16 cellular contexts compared by ENCODE assay signal in the genomic region with DNA sequence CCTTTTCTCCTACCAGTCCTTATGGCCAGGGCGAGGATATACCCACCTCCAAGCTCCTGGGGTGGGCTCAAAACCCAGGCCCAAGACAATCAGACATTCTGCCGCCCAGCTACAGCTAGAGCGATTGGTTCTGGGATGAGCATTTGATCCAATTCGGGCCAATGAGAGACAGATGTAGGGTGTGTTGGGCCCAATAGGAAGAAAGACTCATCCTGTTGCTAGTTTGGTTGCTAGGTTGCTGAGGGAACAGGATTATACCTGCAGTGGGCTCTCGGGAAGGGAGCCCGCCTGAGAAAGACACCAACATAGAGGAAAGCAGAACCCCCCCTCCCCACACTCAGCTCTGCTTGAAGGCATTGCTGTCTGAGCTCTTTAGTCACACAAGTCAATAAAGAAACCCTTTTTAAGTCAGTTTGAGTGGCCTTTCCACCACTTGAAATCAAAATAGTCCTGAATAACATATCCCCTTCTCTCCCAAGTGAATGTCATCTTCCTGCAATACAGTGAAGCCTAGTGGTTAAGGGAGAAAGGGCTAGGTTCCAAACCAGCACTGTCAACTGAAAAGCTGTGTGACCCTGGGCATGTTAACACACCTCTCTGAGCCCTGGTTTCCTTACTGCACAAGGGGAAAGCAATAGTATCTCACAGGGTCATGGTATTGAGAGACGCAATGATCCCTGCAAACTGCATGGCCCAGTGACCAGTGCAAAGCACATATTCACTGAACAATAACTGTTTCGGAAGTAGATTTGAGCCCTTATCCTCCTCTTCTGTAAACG. TPM values are rescaled to one million over a fixed set of nuclear protein-coding genes. Genes with fewer than 3 reads are reported as not detected.
DNase-seq lines count a peak whose midpoint lies in the region; ATAC-seq and TF ChIP-seq lines count a peak whose summit lies in the region.
"Had no signal": no experiment of that assay in that cellular context is flagged by ENCODE, and none has a peak within 500 bp of the region (broad histone marks: within the 10 kb centered on the region; RNA-seq: fewer than 3 reads in every experiment).

No MANE protein-coding gene starts in this region.

- peaks cover 18% of the 10 kb centered on the region for H3K36me3 ChIP-seq in Panc1 (ENCODE audit: control insufficient read depth, insufficient read depth, low read length)
- peaks cover 18% of the 10 kb centered on the region for H3K36me3 ChIP-seq in fibroblast of lung (ENCODE audit: control insufficient read depth, insufficient read depth, low read length)
- H3K36me3 ChIP-seq in skeletal muscle satellite cell (ENCODE audit: insufficient read depth, low read length), result peaks cover 61% of the 10 kb centered on the region
- H3K36me3 ChIP-seq in trophoblast cell (ENCODE audit: control insufficient read depth in 1 of 2, insufficient read depth in 2 of 2, low read length in 2 of 2), result peaks cover 43 to 44% of the 10 kb centered on the region in 2 experiments

- H3K4me2 ChIP-seq in fibroblast of lung (ENCODE audit: extremely low read depth, insufficient read depth, low read length) (no peak overlapping the region), skeletal muscle satellite cell (ENCODE audit: low read length) (peak overlapping the region; percentile 68), trophoblast cell (ENCODE audit: low read length) (no peak overlapping the region)

- no peak overlapping the region for H3K4me3 Mint-ChIP-seq in CD4-positive, alpha-beta T cell
- H3K4me3 Mint-ChIP-seq: activated T-cell treated with anti-CD3 and anti-CD28 coated beads, Interleukin-2, amount 50 U/mL, for 4 hours; naive thymus-derived CD8-positive, alpha-beta T cell had no signal

- H3K79me2 ChIP-seq in fibroblast of lung (ENCODE audit: control insufficient read depth, insufficient read depth, low read length), result peaks cover 88% of the 10 kb centered on the region
- no peaks in the 10 kb centered on the region for H3K79me2 ChIP-seq in trophoblast cell (ENCODE audit: control insufficient read depth, insufficient read depth, low read length, poor library complexity)

- H3K4ac ChIP-seq in trophoblast cell (ENCODE audit: low read depth, low read length), result no peak overlapping the region

- H3K27me3 ChIP-seq in CD4-positive, alpha-beta T cell (ENCODE audit: control insufficient read depth, insufficient read depth, low read length), result no peaks in the 10 kb centered on the region
- H3K27me3 ChIP-seq in Panc1 (ENCODE audit: control insufficient read depth, insufficient read depth, low read length), result no peaks in the 10 kb centered on the region
- no peaks in the 10 kb centered on the region for H3K27me3 ChIP-seq in fibroblast of lung (ENCODE audit: control insufficient read depth, insufficient read depth, low read length)
- no peaks in the 10 kb centered on the region for H3K27me3 ChIP-seq in skeletal muscle satellite cell (ENCODE audit: control insufficient read depth, insufficient read depth, low read length)
- H3K27me3 ChIP-seq in trophoblast cell (ENCODE audit: insufficient read depth, low read length), result no peaks in the 10 kb centered on the region
- H3K27me3 ChIP-seq: BLaER1 treated with 17β-estradiol and CSF1 and Interleukin-3, amounts not matched to agents 10 nM and 100 nM had no signal

- POLR2A ChIA-PET in CD4-positive, alpha-beta T cell (lab: Charles Lee), result no interaction called here
- POLR2A ChIA-PET in Panc1 (lab: Charles Lee), result no interaction called here

- in situ Hi-C loops in Panc1 (cut with HindIII; ENCODE audit: low pct_unique_long_range_greater_than_20kb, low sequenced_read_pairs), result no loop called here

- H3K9me3 Mint-ChIP-seq in CD4-positive, alpha-beta T cell, result no peaks in the 10 kb centered on the region
- H3K9me3 Mint-ChIP-seq: activated T-cell treated with anti-CD3 and anti-CD28 coated beads, Interleukin-2, amount 50 U/mL, for 4 hours; naive thymus-derived CD8-positive, alpha-beta T cell had no signal

- H3K4me3 ChIP-seq in Panc1 (ENCODE audit: low read depth in 2 of 2, low read length in 2 of 2) (no peak overlapping the region), fibroblast of lung (replicated peaks in 1 of 4; ENCODE audit: control extremely low read depth in 1 of 4, insufficient read depth in 1 of 4, low read depth in 3 of 4, low read length in 4 of 4) (no peak overlapping the region), skeletal muscle satellite cell (ENCODE audit: low read length) (peak overlapping the region; percentile 17), trophoblast cell (ENCODE audit: low read depth, low read length) (no peak overlapping the region)

- no peak overlapping the region for H2BK120ac ChIP-seq in trophoblast cell (ENCODE audit: insufficient read depth, low read length, poor library complexity)

- no peak overlapping the region for H2BK5ac ChIP-seq in trophoblast cell (ENCODE audit: low read depth, low read length, poor library complexity)

- ATAC-seq in CD4-positive, alpha-beta T cell (ENCODE audit: poor library complexity), result no peak
- ATAC-seq in Panc1, result no peak
- no peak for ATAC-seq in GM18868 (IDR thresholded peaks at IDR 0.05; ENCODE audit: unreplicated experiment)
- no peak for ATAC-seq in GM19397 (IDR thresholded peaks at IDR 0.05; ENCODE audit: unreplicated experiment)
- ATAC-seq: activated T-cell treated with anti-CD3 and anti-CD28 coated beads, Interleukin-2, amount 50 U/mL, for 4 hours; naive thymus-derived CD8-positive, alpha-beta T cell had no signal

- H3K9me3 ChIP-seq in CD4-positive, alpha-beta T cell (ENCODE audit: control insufficient read depth, low read length), result no peaks in the 10 kb centered on the region
- no peaks in the 10 kb centered on the region for H3K9me3 ChIP-seq in Panc1 (ENCODE audit: control insufficient read depth, insufficient read depth, low read depth, low read length)
- H3K9me3 ChIP-seq in fibroblast of lung (ENCODE audit: control insufficient read depth, insufficient read depth, low read depth, low read length), result no peaks in the 10 kb centered on the region
- no peaks in the 10 kb centered on the region for H3K9me3 ChIP-seq in skeletal muscle satellite cell (replicated peaks; ENCODE audit: low read length)
- peaks cover 3% of the 10 kb centered on the region for H3K9me3 ChIP-seq in trophoblast cell (ENCODE audit: insufficient read depth, low read depth, low read length)
- H3K9me3 ChIP-seq: BLaER1 treated with 17β-estradiol and CSF1 and Interleukin-3, amounts not matched to agents 10 nM and 100 nM had no signal

- no peak overlapping the region for H4K91ac ChIP-seq in trophoblast cell (ENCODE audit: low read depth, low read length)

- H3K36me3 Mint-ChIP-seq in CD4-positive, alpha-beta T cell (ENCODE audit: low read depth), result peaks cover 60% of the 10 kb centered on the region

- intact Hi-C loops in CD4-positive, alpha-beta T cell (cut with DNase I, micrococcal nuclease), result no loop called here
- intact Hi-C loops in Panc1 (cut with micrococcal nuclease; ENCODE audit: unreplicated experiment), result no loop called here

- H3K18ac ChIP-seq in trophoblast cell (ENCODE audit: low read length), result no peak overlapping the region

- no peak overlapping the region for H2AK5ac ChIP-seq in trophoblast cell (ENCODE audit: low read length)

- no peak for TF ChIP-seq CTCF in CD4-positive, alpha-beta T cell (IDR thresholded peaks at IDR 0.05)
- TF ChIP-seq CTCF in Panc1 (IDR thresholded peaks at IDR 0.05) (no peak), fibroblast of lung (conservative IDR thresholded peaks at IDR 0.05 in 1 of 2, IDR thresholded peaks at IDR 0.05 in 1 of 2; ENCODE audit: low read depth in 1 of 2, low read length in 2 of 2) (no peak)

- H4K8ac ChIP-seq in trophoblast cell (ENCODE audit: low read depth, low read length), result no peak overlapping the region

- no peaks in the 10 kb centered on the region for H3K79me1 ChIP-seq in trophoblast cell (ENCODE audit: low read length)

- H2AFZ ChIP-seq in fibroblast of lung (ENCODE audit: low read length) (no peak overlapping the region), trophoblast cell (ENCODE audit: insufficient read depth, low read length, poor library complexity) (no peak overlapping the region)

- H3K27ac Mint-ChIP-seq in CD4-positive, alpha-beta T cell, result peak overlapping the region; percentile 73

- H4K20me1 ChIP-seq in fibroblast of lung (ENCODE audit: control insufficient read depth, extremely low read depth, insufficient read depth, low read length), result no peaks in the 10 kb centered on the region

- no peak for DNase-seq in CD4-positive, alpha-beta T cell
- DNase-seq in Panc1 (ENCODE audit: low read depth, low spot score) (no peak), fibroblast of lung (ENCODE audit: low read depth in 2 of 2) (no peak), trophoblast cell (no peak)
- no peak for DNase-seq in activated effector memory CD4-positive, alpha-beta T cell treated with Interleukin-2 at 50 U/mL for 16 hours
- DNase-seq: activated CD4-positive, alpha-beta T cell treated with anti-CD3 and anti-CD28 coated beads, Interleukin-2, amount 50 U/mL, for 1 hour; activated T-cell treated with anti-CD3 and anti-CD28 coated beads, Interleukin-2, amount 50 U/mL, for 4 hours; DMS79; naive thymus-derived CD8-positive, alpha-beta T cell; NCI-H187 treated with DMSO at 0.1 percent for 48 hours; NCI-H69; stimulated activated CD4-positive, alpha-beta T cell treated with anti-CD3 and anti-CD28 coated beads, Interleukin-4, amount 100 ng/mL, for 24 hours had no signal

- H3K14ac ChIP-seq in trophoblast cell (ENCODE audit: low read length), result no peak overlapping the region

- H2BK12ac ChIP-seq in trophoblast cell (ENCODE audit: low read length), result no peak overlapping the region

- no peak overlapping the region for H4K12ac ChIP-seq in trophoblast cell (ENCODE audit: low read depth, low read length)

- H3K23ac ChIP-seq in trophoblast cell (ENCODE audit: low read length), result no peak overlapping the region

- no CpG with 5 or more reads among the region's 9 CpGs for WGBS in trophoblast cell (ENCODE audit: extremely low coverage, insufficient coverage, insufficient read length)

- no peaks in the 10 kb centered on the region for H3K27me3 Mint-ChIP-seq in CD4-positive, alpha-beta T cell
- H3K27me3 Mint-ChIP-seq: naive thymus-derived CD8-positive, alpha-beta T cell had no signal

- BruUV-seq in Panc1 (replicated peaks; lab: Mats Ljungman, UMichigan), result no TSS peak

- peaks cover 56% of the 10 kb centered on the region for H3K4me1 Mint-ChIP-seq in CD4-positive, alpha-beta T cell (ENCODE audit: low read depth)

- no peak overlapping the region for H3K27ac ChIP-seq in CD4-positive, alpha-beta T cell (ENCODE audit: low read depth, low read length)
- H3K27ac ChIP-seq in Panc1 (ENCODE audit: low read length) (0 out of 2 replicates have a peak overlapping the region, but pooled peaks have one; percentile 40), fibroblast of lung (ENCODE audit: insufficient read depth, low read length) (peak overlapping the region; percentile 37), trophoblast cell (ENCODE audit: low read depth, low read length) (no peak overlapping the region)

- CTCF ChIA-PET in CD4-positive, alpha-beta T cell (lab: Charles Lee), result interaction anchor here (0.8 to 2.0 kb wide), 2 partner anchors 11 to 37 kb away, joined by 3 to 5 read pairs; partner anchors contain the start of gene CFAP58
- CTCF ChIA-PET in Panc1 (lab: Charles Lee), result no interaction called here

- H3K4me1 ChIP-seq in Panc1 (ENCODE audit: control insufficient read depth, insufficient read depth, low read length), result peaks cover 49% of the 10 kb centered on the region
- peaks cover 39% of the 10 kb centered on the region for H3K4me1 ChIP-seq in fibroblast of lung (ENCODE audit: control insufficient read depth, extremely low read depth, insufficient read depth, low read length)
- peaks cover 44% of the 10 kb centered on the region for H3K4me1 ChIP-seq in skeletal muscle satellite cell (ENCODE audit: control insufficient read depth, insufficient read depth, low read length)
- H3K4me1 ChIP-seq in trophoblast cell (ENCODE audit: control insufficient read depth in 1 of 2, insufficient read depth in 2 of 2, low read length in 2 of 2), result peaks cover 5 to 15% of the 10 kb centered on the region in 2 experiments

- H3K9ac ChIP-seq in fibroblast of lung (ENCODE audit: insufficient read depth, low read length), result no peak overlapping the region
- H3K9ac ChIP-seq in skeletal muscle satellite cell (ENCODE audit: low read depth, low read length), result peak overlapping the region; percentile 60
- no peak overlapping the region for H3K9ac ChIP-seq in trophoblast cell (ENCODE audit: low read length)

RNA-seq across cellular contexts. Expression of gene ITPRIP, which starts 21.8 kb away (rescaled TPM):
- 100 to 1,000 TPM; 127 to 133 TPM for total RNA-seq in CD4-positive, alpha-beta T cell
- total RNA-seq in Panc1 (2021; ENCODE audit: unreplicated experiment), result 55.0 TPM
- 52.8 TPM for polyA plus RNA-seq in Panc1 (2012; ENCODE audit: insufficient read length)
- total RNA-seq in fibroblast of lung, result 5.4 and 6.8 TPM in 2 replicates
- 11.1 and 18.8 TPM in 2 replicates for polyA plus RNA-seq in fibroblast of lung
- 11.1 and 18.6 TPM in 2 replicates for polyA plus RNA-seq in fibroblast of lung (2012)
- 23.7 and 30.0 TPM in 2 replicates for polyA minus RNA-seq in fibroblast of lung (ENCODE audit: low replicate concordance)
- 28.4 and 31.9 TPM in 2 replicates for total RNA-seq in skeletal muscle satellite cell (2012; rRNA removed)
- 15.6 and 16.0 TPM in 2 replicates for polyA plus RNA-seq in trophoblast cell (2013)

RNA-seq across cellular contexts. Expression of gene CFAP58, which starts 37.1 kb away (rescaled TPM):
- total RNA-seq in CD4-positive, alpha-beta T cell, result not detected
- total RNA-seq in Panc1 (2021; ENCODE audit: unreplicated experiment) (2.0 TPM), fibroblast of lung (0.26 and 0.33 TPM in 2 replicates)
- 1.4 TPM for polyA plus RNA-seq in Panc1 (2012; ENCODE audit: insufficient read length)
- polyA plus RNA-seq in fibroblast of lung, result 0.24 and 0.42 TPM in 2 replicates
- polyA plus RNA-seq in fibroblast of lung (2012), result 0.20 and 0.54 TPM in 2 replicates
- not detected in 2 replicates for polyA minus RNA-seq in fibroblast of lung (ENCODE audit: low replicate concordance)
- 0.51 and 0.66 TPM in 2 replicates for total RNA-seq in skeletal muscle satellite cell (2012; rRNA removed)
- 0.68 and 0.77 TPM in 2 replicates for polyA plus RNA-seq in trophoblast cell (2013)
- total RNA-seq: activated T-cell treated with anti-CD3 and anti-CD28 coated beads, Interleukin-2, amount 50 U/mL, for 4 hours; naive thymus-derived CD8-positive, alpha-beta T cell had no signal
- polyA plus RNA-seq: naive thymus-derived CD8-positive, alpha-beta T cell had no signal

RNA-seq across cellular contexts. Expression of gene GSTO2, which starts 47.5 kb away (rescaled TPM):
- 1 to 10 TPM in 1 of 2 experiments, under 1 TPM in 1; 0.77 to 1.2 TPM for total RNA-seq in CD4-positive, alpha-beta T cell
- 28.5 TPM for total RNA-seq in Panc1 (2021; ENCODE audit: unreplicated experiment)
- polyA plus RNA-seq in Panc1 (2012; ENCODE audit: insufficient read length), result 31.6 TPM
- 2.1 and 3.1 TPM in 2 replicates for total RNA-seq in fibroblast of lung
- polyA plus RNA-seq in fibroblast of lung, result 2.9 and 5.9 TPM in 2 replicates
- polyA plus RNA-seq in fibroblast of lung (2012), result 2.8 and 4.8 TPM in 2 replicates
- polyA minus RNA-seq in fibroblast of lung (ENCODE audit: low replicate concordance), result 2.4 and 2.7 TPM in 2 replicates
- total RNA-seq in skeletal muscle satellite cell (2012; rRNA removed), result 0.66 and 1.8 TPM in 2 replicates
- polyA plus RNA-seq in trophoblast cell (2013), result 1.3 TPM in 2 replicates

Comparison
In these comparisons a context has a peak if more than half of its experiments do, and no peak if none do; other contexts are left out.
1. H3K27ac ChIP-seq: peak in Panc1 (single experiment) and fibroblast of lung (single experiment); none in CD4-positive, alpha-beta T cell (single experiment) and trophoblast cell (single experiment).